ENCODE assay signal across 15 cellular contexts in genomic region chr12:52139147-52139546, GRCh38. TPM values are rescaled to one million over a fixed set of nuclear protein-coding genes. Genes with fewer than 3 reads are reported as not detected.
DNase-seq lines count a peak whose midpoint lies in the region; ATAC-seq, FAIRE-seq and TF ChIP-seq lines count a peak whose summit lies in the region.
"Had no signal": no experiment of that assay in that cellular context is flagged by ENCODE, and none has a peak within 500 bp of the region (broad histone marks: within the 10 kb centered on the region; RNA-seq: fewer than 3 reads in every experiment).

No MANE protein-coding gene starts in this region.

- BruUV-seq in PC-3 (replicated peaks; lab: Mats Ljungman, UMichigan) = no TSS peak
- BruUV-seq in PC-9 (replicated peaks; lab: Mats Ljungman, UMichigan) = no TSS peak

- ATAC-seq in Right ventricle myocardium superior (ENCODE audit: poor library complexity) (no peak), PC-3 (no peak)

- H3K27ac ChIP-seq in PC-3 (ENCODE audit: low read length) = no peak overlapping the region
- H3K27ac ChIP-seq in keratinocyte (ENCODE audit: control insufficient read depth, insufficient read depth, low read length) = no peak overlapping the region
- H3K27ac ChIP-seq in PC-9 = no peak overlapping the region
- H3K27ac ChIP-seq: 22Rv1, GM23248, SK-N-MC had no signal

- H3K9me3 ChIP-seq in PC-3 (ENCODE audit: low read length) (no peaks in the 10 kb centered on the region), keratinocyte (ENCODE audit: control insufficient read depth, low read depth, low read length) (no peaks in the 10 kb centered on the region), PC-9 (ENCODE audit: insufficient read depth, low read depth) (no peaks in the 10 kb centered on the region)
- H3K9me3 ChIP-seq: BE2C had no signal

- TF ChIP-seq CTCF in PC-3 (conservative IDR thresholded peaks at IDR 0.05; ENCODE audit: low read depth, low read length) (no peak), keratinocyte (optimal IDR thresholded peaks at IDR 0.05 in 1 of 3, IDR thresholded peaks at IDR 0.05 in 1 of 3, conservative IDR thresholded peaks at IDR 0.05 in 1 of 3; ENCODE audit: extremely low read depth in 1 of 3, insufficient read depth in 2 of 3, low read length in 3 of 3) (no peak), PC-9 (conservative IDR thresholded peaks at IDR 0.05) (no peak)

- POLR2A ChIA-PET in PC-3 (lab: Charles Lee; ENCODE audit: unreplicated experiment) = no interaction called here
- POLR2A ChIA-PET in PC-9 (lab: Charles Lee; ENCODE audit: unreplicated experiment) = no interaction called here

- H3K4me3 ChIP-seq in PC-3 (ENCODE audit: low read length) = no peak overlapping the region
- no peak overlapping the region for H3K4me3 ChIP-seq in keratinocyte (ENCODE audit: control insufficient read depth in 2 of 3, extremely low read depth in 1 of 3, insufficient read depth in 2 of 3, low read depth in 1 of 3, low read length in 3 of 3)
- no peak overlapping the region for H3K4me3 ChIP-seq in PC-9
- H3K4me3 ChIP-seq: GM23248, SK-N-MC had no signal

- CTCF ChIA-PET in PC-3 (lab: Charles Lee) (no interaction called here), PC-9 (lab: Charles Lee) (interaction anchor here (0.6 kb wide), 1 partner anchor 687 kb away, joined by 3 read pairs; no protein-coding TSS in a partner anchor)

- H3F3A ChIP-seq in PC-3 (ENCODE audit: low read length, unreplicated experiment) (no peaks in the 10 kb centered on the region), PC-9 (ENCODE audit: insufficient read depth, low read depth) (peaks cover 16% of the 10 kb centered on the region; the same call in 1 of the 2 replicates)

- H3K4me1 ChIP-seq in PC-3 (ENCODE audit: insufficient read depth, low read length) (peaks cover 11% of the 10 kb centered on the region), keratinocyte (ENCODE audit: control insufficient read depth, extremely low read depth, insufficient read depth, low read length) (peaks cover 18% of the 10 kb centered on the region), PC-9 (replicated peaks; ENCODE audit: insufficient read depth) (peaks cover 17% of the 10 kb centered on the region)

- H3K79me2 ChIP-seq in PC-3 (ENCODE audit: low read length) (no peaks in the 10 kb centered on the region), keratinocyte (ENCODE audit: control insufficient read depth, insufficient read depth, low read length) (no peaks in the 10 kb centered on the region), PC-9 (ENCODE audit: low read depth) (peaks cover 3% of the 10 kb centered on the region)

- no peaks in the 10 kb centered on the region for H3K9me2 ChIP-seq in PC-3 (replicated peaks; ENCODE audit: low read length)
- H3K9me2 ChIP-seq in PC-9 (ENCODE audit: insufficient read depth) = no peaks in the 10 kb centered on the region

- H3K27me3 ChIP-seq in PC-3 (ENCODE audit: low read length) = no peaks in the 10 kb centered on the region
- H3K27me3 ChIP-seq in keratinocyte (ENCODE audit: control insufficient read depth, extremely low read depth, insufficient read depth, low read length) = no peaks in the 10 kb centered on the region
- H3K27me3 ChIP-seq in PC-9 (ENCODE audit: insufficient read depth, low read depth) = no peaks in the 10 kb centered on the region
- H3K27me3 ChIP-seq: BE2C had no signal

- no peaks in the 10 kb centered on the region for H3K9me1 ChIP-seq in keratinocyte (ENCODE audit: control insufficient read depth, extremely low read depth, insufficient read depth, low read length)

- H4K20me1 ChIP-seq in PC-3 (ENCODE audit: low read length) (no peaks in the 10 kb centered on the region), keratinocyte (ENCODE audit: control insufficient read depth, extremely low read depth, insufficient read depth, low read length) (no peaks in the 10 kb centered on the region), PC-9 (ENCODE audit: insufficient read depth) (no peaks in the 10 kb centered on the region)

- FAIRE-seq in keratinocyte (lab: Jason Lieb, UNC) = no peak
- FAIRE-seq: D721Med had no signal

- H3K9ac ChIP-seq in PC-3 (ENCODE audit: low read length) (no peak overlapping the region), keratinocyte (ENCODE audit: control insufficient read depth, extremely low read depth, insufficient read depth, low read length) (no peak overlapping the region)
- H3K9ac ChIP-seq: GM23248 had no signal

- DNase-seq in Right ventricle myocardium superior = peak; percentile 18
- no peak for DNase-seq in cardiac septum (ENCODE audit: low spot score)
- DNase-seq in PC-3 = no peak
- no peak for DNase-seq in keratinocyte (ENCODE audit: low read depth, low spot score)
- DNase-seq in NCI-H2107 treated with DMSO at 0.1 percent for 48 hours (lab: John Stamatoyannopoulos, UW; ENCODE audit: unreplicated experiment) = no peak
- DNase-seq in PC-9 = no peak
- no peak for DNase-seq in nucleus accumbens (lab: John Stamatoyannopoulos, UW)
- DNase-seq: NCI-H524 treated with DMSO at 0.1 percent for 48 hours had no signal

- H3K4me2 ChIP-seq in PC-3 (ENCODE audit: low read length) (no peak overlapping the region), keratinocyte (ENCODE audit: control insufficient read depth, extremely low read depth, insufficient read depth, low read depth, low read length) (no peak overlapping the region), PC-9 (no peak overlapping the region)

- dilution Hi-C loops in keratinocyte (cut with MboI; ENCODE audit: extremely low pct_ligation_motif_present, low sequenced_read_pairs) = no loop called here

- intact Hi-C loops in Right ventricle myocardium superior (cut with DNase I) = no loop called here
- intact Hi-C loops in cardiac septum (cut with DNase I) = no loop called here
- intact Hi-C loops in PC-3 (cut with micrococcal nuclease) = loop anchor here (5.0 kb wide), 1 partner anchor 743 kb away; no protein-coding TSS in a partner anchor
- intact Hi-C loops in PC-9 (cut with micrococcal nuclease; ENCODE audit: unreplicated experiment) = loop anchor here (1.0 to 2.0 kb wide), 3 partner anchors 234 to 842 kb away; no protein-coding TSS in a partner anchor

- H3K36me3 ChIP-seq in PC-3 (ENCODE audit: low read depth, low read length) (no peaks in the 10 kb centered on the region), keratinocyte (ENCODE audit: control insufficient read depth in 2 of 2, extremely low read depth in 1 of 2, insufficient read depth in 2 of 2, low read length in 2 of 2) (no peaks in the 10 kb centered on the region), PC-9 (ENCODE audit: low read depth) (no peaks in the 10 kb centered on the region)
- H3K36me3 ChIP-seq: BE2C had no signal

- H2AFZ ChIP-seq in PC-3 (ENCODE audit: low read length) (peak overlapping the region; percentile 32; the same call in 1 of the 2 replicates), keratinocyte (ENCODE audit: control insufficient read depth, low read length) (peak overlapping the region; percentile 57), PC-9 (no peak overlapping the region)
- H2AFZ ChIP-seq: GM23248 had no signal

RNA-seq across cellular contexts. Expression of gene KRT80, which starts 52.7 kb away (rescaled TPM):
- total RNA-seq in Right ventricle myocardium superior = not detected
- 1.2 TPM for total RNA-seq in cardiac septum
- total RNA-seq in PC-3 (2014; rRNA removed) = 19.8 and 30.1 TPM in 2 replicates
- 3.3 to 7.2 TPM (median 4.1 TPM) in 3 replicates for polyA plus RNA-seq in keratinocyte
- 109 TPM for polyA plus RNA-seq in keratinocyte (2011; ENCODE audit: low read depth)
- 4.2 and 7.4 TPM in 2 replicates for polyA plus RNA-seq in keratinocyte (2011; cell fraction: cytosol; rRNA removed)
- 7.3 and 11.7 TPM in 2 replicates for polyA plus RNA-seq in keratinocyte (2011; cell fraction: nucleus; rRNA removed)
- polyA plus RNA-seq in keratinocyte (2012; ENCODE audit: low replicate concordance) = 7.1 and 246 TPM in 2 replicates
- polyA minus RNA-seq in keratinocyte = 4.3 to 10.4 TPM (median 6.0 TPM) in 3 replicates
- 7.9 TPM for polyA minus RNA-seq in keratinocyte (2011; cell fraction: cytosol; rRNA and poly(A)+ RNA removed)
- polyA minus RNA-seq in keratinocyte (2011; cell fraction: nucleus; rRNA and poly(A)+ RNA removed) = 6.9 and 10.4 TPM in 2 replicates
- 84.1 and 94.9 TPM in 2 replicates for total RNA-seq in PC-9 (2021)
- total RNA-seq: CD4-positive, CD25-positive, alpha-beta regulatory T cell had no signal
- polyA plus RNA-seq: CD4-positive, CD25-positive, alpha-beta regulatory T cell; IgD-negative memory B cell had no signal

RNA-seq across cellular contexts. Expression of gene SMIM41, which starts 59.6 kb away (rescaled TPM):
- 0.35 TPM for total RNA-seq in Right ventricle myocardium superior
- total RNA-seq in cardiac septum = not detected
- not detected in 2 replicates for total RNA-seq in PC-3 (2014; rRNA removed)
- not detected in 3 replicates for polyA plus RNA-seq in keratinocyte
- polyA plus RNA-seq in keratinocyte (2011; ENCODE audit: low read depth) = not detected
- polyA plus RNA-seq in keratinocyte (2011; cell fraction: cytosol; rRNA removed) = not detected in 2 replicates
- polyA plus RNA-seq in keratinocyte (2011; cell fraction: nucleus; rRNA removed) = not detected in 2 replicates
- not detected in 2 replicates for polyA plus RNA-seq in keratinocyte (2012; ENCODE audit: low replicate concordance)
- not detected in 3 replicates for polyA minus RNA-seq in keratinocyte
- not detected for polyA minus RNA-seq in keratinocyte (2011; cell fraction: cytosol; rRNA and poly(A)+ RNA removed)
- polyA minus RNA-seq in keratinocyte (2011; cell fraction: nucleus; rRNA and poly(A)+ RNA removed) = not detected in 2 replicates
- 0.28 TPM in 1 of 2 replicates, not detected in the other for total RNA-seq in PC-9 (2021)
- total RNA-seq: GM23248 had no signal
- polyA plus RNA-seq: CD4-positive, CD25-positive, alpha-beta regulatory T cell; GM23248; IgD-negative memory B cell had no signal

Comparison
In these comparisons a context has a peak if more than half of its experiments do, and no peak if none do; other contexts are left out.
1. intact Hi-C loops: an anchor here in PC-3 (5.0 kb wide) and PC-9 (1.0 to 2.0 kb wide); none called in Right ventricle myocardium superior and cardiac septum.